Comparison of ENCODE assay signal across 6 cellular contexts in genomic region chr5:141681295-141681694, GRCh38.
DNase-seq lines count a peak whose midpoint lies in the region; ATAC-seq and TF ChIP-seq lines count a peak whose summit lies in the region.

No MANE protein-coding gene starts in this region.

- H3K9ac ChIP-seq in ES-I3 (ENCODE audit: low read depth, low read length): peak overlapping the region; percentile 78

- peaks cover 3% of the 10 kb centered on the region; the same call in 1 of the 2 replicates for H3K36me3 ChIP-seq in ES-I3 (ENCODE audit: insufficient read depth, low read length)
- H3K36me3 ChIP-seq in muscle layer of duodenum (ENCODE audit: control insufficient read depth in 1 of 2, insufficient read depth in 2 of 2, low read length in 2 of 2): no peaks in the 10 kb centered on the region

- H3K4me3 ChIP-seq in astrocyte of the cerebellum (ENCODE audit: low read depth, low read length) (peak overlapping the region; percentile 32), muscle layer of duodenum (ENCODE audit: low read depth in 1 of 2, low read length in 2 of 2) (peak overlapping the region; percentile 15 to 55)

- peak overlapping the region; percentile 85 for H3K27ac ChIP-seq in muscle layer of duodenum (ENCODE audit: low read length)

- no peaks in the 10 kb centered on the region for H3K9me3 ChIP-seq in ES-I3 (ENCODE audit: control insufficient read depth, insufficient read depth, low read length)
- no peaks in the 10 kb centered on the region for H3K9me3 ChIP-seq in muscle layer of duodenum (ENCODE audit: control insufficient read depth in 1 of 2, low read length in 2 of 2)

- DNase-seq in astrocyte of the cerebellum (ENCODE audit: low read depth): no peak
- DNase-seq in putamen (ENCODE audit: low spot score): no peak

- no peaks in the 10 kb centered on the region for H3K27me3 ChIP-seq in muscle layer of duodenum (ENCODE audit: low read depth, low read length)

- peaks cover 31% of the 10 kb centered on the region for H3K4me1 ChIP-seq in ES-I3 (ENCODE audit: insufficient read depth, low read length)
- peaks cover 3 to 12% of the 10 kb centered on the region in 2 donors for H3K4me1 ChIP-seq in muscle layer of duodenum (ENCODE audit: control insufficient read depth in 1 of 2, insufficient read depth in 2 of 2, low read length in 2 of 2)

- ATAC-seq in GM18520 (IDR thresholded peaks at IDR 0.05; ENCODE audit: unreplicated experiment): no peak
- ATAC-seq in HG03159 (IDR thresholded peaks at IDR 0.05; ENCODE audit: unreplicated experiment): no peak

- TF ChIP-seq CTCF in astrocyte of the cerebellum (IDR thresholded peaks at IDR 0.05; ENCODE audit: low read depth, low read length, missing control alignments): no peak

- in situ Hi-C loops in astrocyte of the cerebellum (cut with HindIII; ENCODE audit: low sequenced_read_pairs): loop anchor here (5.0 kb wide), 1 partner anchor 51 kb away; no protein-coding TSS in a partner anchor
